ENCODE assay signal across 15 cellular contexts in genomic region chr5:1099931-1100651, GRCh38. TPM values are rescaled to one million over a fixed set of nuclear protein-coding genes. Genes with fewer than 3 reads are reported as not detected.
A peak's percentile ranks its signal among the peaks of the same experiment; 100 is the strongest.
DNase-seq lines count a peak whose midpoint lies in the region; ATAC-seq and TF ChIP-seq lines count a peak whose summit lies in the region.
"Had no signal": no experiment of that assay in that cellular context is flagged by ENCODE, and none has a peak within 500 bp of the region (broad histone marks: within the 10 kb centered on the region; RNA-seq: fewer than 3 reads in every experiment).

No MANE protein-coding gene starts in this region.

- TF ChIP-seq CTCF in heart left ventricle (IDR thresholded peaks at IDR 0.05) = no peak
- no peak for TF ChIP-seq CTCF in smooth muscle cell (IDR thresholded peaks at IDR 0.05; ENCODE audit: borderline replicate concordance, insufficient read depth, poor library complexity, severe bottlenecking)

- H3K9ac ChIP-seq in smooth muscle cell (ENCODE audit: low read depth) = peak overlapping the region; percentile 17

- H3K4me1 Mint-ChIP-seq in T-helper 17 cell = peaks cover 33% of the 10 kb centered on the region

- intact Hi-C loops in heart left ventricle (cut with DNase I) = loop anchor here in 1 of 10 donors (5.0 kb wide), 1 partner anchor 37 kb away; no protein-coding TSS in a partner anchor
- intact Hi-C loops in Right ventricle myocardium superior (cut with DNase I) = no loop called here

- peak overlapping the region; percentile 82 for H3K27ac Mint-ChIP-seq in T-helper 17 cell
- H3K27ac Mint-ChIP-seq: activated CD4-positive, alpha-beta memory T cell treated with anti-CD3 and anti-CD28 coated beads, Interleukin-2, amount 10 ng/mL, durations not matched to agents 7 days and 5 days had no signal

- TF ChIP-seq POLR2A in heart left ventricle (IDR thresholded peaks at IDR 0.05) = no peak

- ATAC-seq in heart left ventricle = no peak
- ATAC-seq in Right ventricle myocardium superior (ENCODE audit: poor library complexity) = no peak
- ATAC-seq in T-helper 17 cell = no peak
- no peak for ATAC-seq in HG02623 (IDR thresholded peaks at IDR 0.05; ENCODE audit: unreplicated experiment)
- ATAC-seq: HCT116 had no signal

- H4K20me1 ChIP-seq in smooth muscle cell (ENCODE audit: low read depth) = peaks cover 70% of the 10 kb centered on the region

- H3K4me3 ChIP-seq in heart left ventricle (peak overlapping the region in 1 of 12 donors; percentile 33), smooth muscle cell (no peak overlapping the region)
- H3K4me3 ChIP-seq: gastroesophageal sphincter, testis had no signal

- H3K4me2 ChIP-seq in smooth muscle cell = peak overlapping the region; percentile 60

- no peaks in the 10 kb centered on the region for H3K9me3 ChIP-seq in heart left ventricle
- no peaks in the 10 kb centered on the region for H3K9me3 ChIP-seq in T-helper 17 cell (ENCODE audit: control insufficient read depth, low read length, poor library complexity, severe bottlenecking)
- H3K9me3 ChIP-seq in smooth muscle cell (replicated peaks; ENCODE audit: low read depth) = no peaks in the 10 kb centered on the region
- H3K9me3 ChIP-seq: gastroesophageal sphincter, testis had no signal

- H3K27me3 Mint-ChIP-seq in T-helper 17 cell = no peaks in the 10 kb centered on the region
- H3K27me3 Mint-ChIP-seq: activated CD4-positive, alpha-beta memory T cell treated with anti-CD3 and anti-CD28 coated beads, Interleukin-2, amount 10 ng/mL, durations not matched to agents 7 days and 5 days had no signal

- peak overlapping the region; percentile 19 for H3K4me3 Mint-ChIP-seq in T-helper 17 cell
- H3K4me3 Mint-ChIP-seq: activated CD4-positive, alpha-beta memory T cell treated with anti-CD3 and anti-CD28 coated beads, Interleukin-2, amount 10 ng/mL, durations not matched to agents 7 days and 5 days had no signal

- no peaks in the 10 kb centered on the region for H3K79me2 ChIP-seq in smooth muscle cell (ENCODE audit: low read depth)

- H3F3A ChIP-seq in smooth muscle cell (ENCODE audit: low read depth) = peaks cover 5% of the 10 kb centered on the region

- peak overlapping the region in 11 of 12 donors; percentile 3 to 98 (median 68) for H3K27ac ChIP-seq in heart left ventricle
- H3K27ac ChIP-seq in smooth muscle cell (ENCODE audit: low read depth) = peak overlapping the region; percentile 63
- H3K27ac ChIP-seq: gastroesophageal sphincter had no signal

- WGBS in heart left ventricle, 4 donors = 60 to 70% (median 68%) methylated on average over 47 of the region's 47 CpGs
- WGBS in smooth muscle cell (ENCODE audit: low lambda C conversion rate) = 54% methylated on average over 47 of the region's 47 CpGs

- no peak overlapping the region for H2AFZ ChIP-seq in smooth muscle cell (ENCODE audit: low read depth)

- H3K4me1 ChIP-seq in heart left ventricle = peaks cover 33 to 86% (median 66%) of the 10 kb centered on the region in 12 donors
- peaks cover 46% of the 10 kb centered on the region for H3K4me1 ChIP-seq in smooth muscle cell (ENCODE audit: low read depth)

- H3K36me3 Mint-ChIP-seq in T-helper 17 cell (ENCODE audit: low read depth) = peaks cover 4% of the 10 kb centered on the region

- H3K27me3 ChIP-seq in heart left ventricle = no peaks in the 10 kb centered on the region
- H3K27me3 ChIP-seq in smooth muscle cell (ENCODE audit: low read depth) = no peaks in the 10 kb centered on the region
- H3K27me3 ChIP-seq: gastroesophageal sphincter, testis had no signal

- H3K36me3 ChIP-seq in heart left ventricle (peaks cover 0 to 22% (median 7%) of the 10 kb centered on the region in 9 donors), smooth muscle cell (ENCODE audit: low read depth) (no peaks in the 10 kb centered on the region)

- DNase-seq in heart left ventricle (no peak), Right ventricle myocardium superior (no peak), T-helper 17 cell (no peak), islet precursor cell (peak; percentile 82), smooth muscle cell (lab: John Stamatoyannopoulos, UW; ENCODE audit: unreplicated experiment) (peak; percentile 10), Kasumi-1 (lab: John Stamatoyannopoulos, UW) (no peak)
- DNase-seq in effector CD4-positive, alpha-beta T cell = no peak
- DNase-seq: ACHN; activated CD4-positive, alpha-beta memory T cell treated with anti-CD3 and anti-CD28 coated beads, Interleukin-2, amount 10 ng/mL, durations not matched to agents 7 days and 5 days; NCI-H1436; NCI-H345; testis had no signal

RNA-seq across cellular contexts. Expression of gene SLC12A7, which starts 11.8 kb away (rescaled TPM):
- 100 to 1,000 TPM in 7 of 9 donors, 10 to 100 TPM in 2; 77.0 to 159 (median 132) TPM for total RNA-seq in heart left ventricle
- polyA plus RNA-seq in heart left ventricle = 10 to 100 TPM; 66.3 to 74.5 TPM
- 172 TPM for total RNA-seq in Right ventricle myocardium superior
- total RNA-seq in T-helper 17 cell = 10 to 100 TPM; 36.6 to 88.0 TPM
- 6.1 and 8.3 TPM in 2 replicates for total RNA-seq in smooth muscle cell
- polyA plus RNA-seq in smooth muscle cell = 13.4 and 15.2 TPM in 2 replicates

Comparison
In these comparisons a context has a peak if more than half of its experiments do, and no peak if none do; other contexts are left out.
1. DNase-seq: peak in islet precursor cell (single experiment) and smooth muscle cell (single experiment); none in heart left ventricle (0 of 5), Right ventricle myocardium superior (single experiment), T-helper 17 cell (0 of 3), Kasumi-1 (0 of 2) and effector CD4-positive, alpha-beta T cell (single experiment).